16 cellular contexts compared by ENCODE assay signal in genomic region chr2:203438528-203438927, GRCh38.
"Had no signal": no experiment of that assay in that cellular context is flagged by ENCODE, and none has a peak within 500 bp of the region (broad histone marks: within the 10 kb centered on the region; RNA-seq: fewer than 3 reads in every experiment).

No MANE protein-coding gene starts in this region.

- H3K27me3 ChIP-seq: heart right ventricle, neutrophil, suprapubic skin had no signal

- H3K4me3 ChIP-seq: heart right ventricle, skin epidermis, suprapubic skin had no signal

- H3K4me1 ChIP-seq: suprapubic skin had no signal

- FAIRE-seq: frontal cortex, TTC549 had no signal

- H3K27ac ChIP-seq: heart right ventricle, neutrophil, skin epidermis, suprapubic skin had no signal

- DNase-seq: activated CD4-positive, alpha-beta T cell treated with anti-CD3 and anti-CD28 coated beads for 4 hours; activated CD8-positive, alpha-beta T cell treated with anti-CD3 and anti-CD28 coated beads for 36 hours; activated effector memory CD4-positive, alpha-beta T cell treated with Interleukin-2 at 50 U/mL for 16 hours; activated naive CD4-positive, alpha-beta T cell treated with anti-CD3 and anti-CD28 coated beads, Interleukin-2, amount 50 U/mL, for 16 hours; activated T-cell treated with anti-CD3 and anti-CD28 coated beads, Interleukin-2, amount 50 U/mL, for 4 hours; effector memory CD8-positive, alpha-beta T cell; heart right ventricle; naive thymus-derived CD8-positive, alpha-beta T cell; retina; T-helper 2 cell had no signal

- H3K9me3 ChIP-seq: heart right ventricle, neutrophil, suprapubic skin had no signal

- ATAC-seq: activated CD8-positive, alpha-beta T cell treated with anti-CD3 and anti-CD28 coated beads for 36 hours; activated T-cell treated with anti-CD3 and anti-CD28 coated beads, Interleukin-2, amount 50 U/mL, for 4 hours; effector memory CD8-positive, alpha-beta T cell; heart right ventricle; naive thymus-derived CD8-positive, alpha-beta T cell; WTC11 had no signal

- H3K36me3 ChIP-seq: neutrophil had no signal
